In the genomic region with DNA sequence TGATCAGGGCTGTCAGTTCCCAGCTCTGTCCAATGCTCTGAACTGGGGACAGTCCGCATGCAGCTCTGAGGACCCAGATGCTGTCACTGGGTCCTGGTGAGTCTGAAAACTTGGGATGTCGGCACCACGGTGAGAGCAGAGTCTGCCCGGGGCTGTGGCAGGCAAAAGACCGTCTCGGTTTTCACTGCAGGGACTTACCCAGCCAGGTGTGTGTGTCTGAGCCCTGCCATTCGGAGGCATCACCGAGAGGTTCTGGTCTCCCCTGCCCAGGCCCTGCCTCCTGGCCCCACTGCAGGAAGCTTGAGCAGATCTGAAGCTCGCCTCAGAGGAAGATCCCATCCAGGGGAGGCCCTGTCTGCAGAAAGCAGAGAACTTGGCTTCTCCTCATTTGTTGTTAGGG, we compare ENCODE assay signal across 17 cellular contexts. TPM values are rescaled to one million over a fixed set of nuclear protein-coding genes. Genes with fewer than 3 reads are reported as not detected.
DNase-seq lines count a peak whose midpoint lies in the region; ATAC-seq and TF ChIP-seq lines count a peak whose summit lies in the region.
"Had no signal": no experiment of that assay in that cellular context is flagged by ENCODE, and none has a peak within 500 bp of the region (broad histone marks: within the 10 kb centered on the region; RNA-seq: fewer than 3 reads in every experiment).

No MANE protein-coding gene starts in this region.

- H3F3A ChIP-seq in neural cell (ENCODE audit: insufficient read depth, low read length, poor library complexity, severe bottlenecking): no peaks in the 10 kb centered on the region

- no peaks in the 10 kb centered on the region for H4K20me1 ChIP-seq in neural cell (ENCODE audit: insufficient read depth)

- no peak for TF ChIP-seq EP300 in neural cell (conservative IDR thresholded peaks at IDR 0.05; ENCODE audit: poor library complexity, severe bottlenecking)

- CTCF ChIA-PET in activated CD4-positive, alpha-beta T cell treated with anti-CD3 and anti-CD28 coated beads, Interleukin-2, amount 10 ng/mL, durations not matched to agents 7 days and 5 days (lab: Charles Lee): interaction anchor here (1.9 kb wide), 1 partner anchor 11 kb away, joined by 5 read pairs; no protein-coding TSS in a partner anchor

- no peaks in the 10 kb centered on the region for H3K79me2 ChIP-seq in neural cell (replicated peaks; ENCODE audit: insufficient read depth, low read length)

- peak overlapping the region; percentile 52 for H2AFZ ChIP-seq in neural cell (ENCODE audit: low read depth, low read length)

- H3K9ac ChIP-seq in neural cell (ENCODE audit: low read length): peak overlapping the region; percentile 60

- H3K9me3 Mint-ChIP-seq in activated CD4-positive, alpha-beta T cell treated with anti-CD3 and anti-CD28 coated beads, Interleukin-2, amount 10 ng/mL, durations not matched to agents 7 days and 5 days: no peaks in the 10 kb centered on the region
- no peaks in the 10 kb centered on the region for H3K9me3 Mint-ChIP-seq in activated CD4-positive, alpha-beta T cell treated with anti-CD3 and anti-CD28 coated beads, Interleukin-2, amount 10 ng/mL, durations not matched to agents 24 days and 14 days
- peaks cover 5% of the 10 kb centered on the region in 2 donors for H3K9me3 Mint-ChIP-seq in stimulated activated naive B cell treated with anti-CD40 and anti-IgM and Interleukin-4, amounts not matched to agents 10 μg/mL and 1 μg/mL and 100 μg/mL, for 72 hours

- POLR2A ChIA-PET in activated CD4-positive, alpha-beta T cell treated with anti-CD3 and anti-CD28 coated beads, Interleukin-2, amount 10 ng/mL, durations not matched to agents 7 days and 5 days (lab: Charles Lee): no interaction called here

- H3K27ac ChIP-seq in neural cell (ENCODE audit: low read length): peak overlapping the region; percentile 74

- no peaks in the 10 kb centered on the region for H3K36me3 Mint-ChIP-seq in activated CD4-positive, alpha-beta T cell treated with anti-CD3 and anti-CD28 coated beads, Interleukin-2, amount 10 ng/mL, durations not matched to agents 7 days and 5 days (ENCODE audit: low read depth)
- no peaks in the 10 kb centered on the region for H3K36me3 Mint-ChIP-seq in activated CD4-positive, alpha-beta T cell treated with anti-CD3 and anti-CD28 coated beads, Interleukin-2, amount 10 ng/mL, durations not matched to agents 24 days and 14 days (ENCODE audit: low read depth)
- H3K36me3 Mint-ChIP-seq in stimulated activated naive B cell treated with anti-CD40 and anti-IgM and Interleukin-4, amounts not matched to agents 10 μg/mL and 1 μg/mL and 100 μg/mL, for 72 hours: peaks cover 3% of the 10 kb centered on the region in 2 donors
- H3K36me3 Mint-ChIP-seq: CD4-positive, CD25-positive, alpha-beta regulatory T cell; IgD-negative memory B cell had no signal

- no peak for TF ChIP-seq RAD21 in neural cell (conservative IDR thresholded peaks at IDR 0.05)

- H3K4me1 Mint-ChIP-seq in activated CD4-positive, alpha-beta T cell treated with anti-CD3 and anti-CD28 coated beads, Interleukin-2, amount 10 ng/mL, durations not matched to agents 7 days and 5 days: no peaks in the 10 kb centered on the region
- no peaks in the 10 kb centered on the region for H3K4me1 Mint-ChIP-seq in activated CD4-positive, alpha-beta T cell treated with anti-CD3 and anti-CD28 coated beads, Interleukin-2, amount 10 ng/mL, durations not matched to agents 24 days and 14 days
- H3K4me1 Mint-ChIP-seq in stimulated activated naive B cell treated with anti-CD40 and anti-IgM and Interleukin-4, amounts not matched to agents 10 μg/mL and 1 μg/mL and 100 μg/mL, for 72 hours: no peaks in the 10 kb centered on the region
- H3K4me1 Mint-ChIP-seq: CD4-positive, CD25-positive, alpha-beta regulatory T cell; IgD-negative memory B cell had no signal

- H3K27me3 Mint-ChIP-seq in activated CD4-positive, alpha-beta T cell treated with anti-CD3 and anti-CD28 coated beads, Interleukin-2, amount 10 ng/mL, durations not matched to agents 7 days and 5 days: no peaks in the 10 kb centered on the region
- H3K27me3 Mint-ChIP-seq in activated CD4-positive, alpha-beta T cell treated with anti-CD3 and anti-CD28 coated beads, Interleukin-2, amount 10 ng/mL, durations not matched to agents 24 days and 14 days: no peaks in the 10 kb centered on the region
- peaks cover 23 to 40% of the 10 kb centered on the region in 2 donors for H3K27me3 Mint-ChIP-seq in stimulated activated naive B cell treated with anti-CD40 and anti-IgM and Interleukin-4, amounts not matched to agents 10 μg/mL and 1 μg/mL and 100 μg/mL, for 72 hours
- H3K27me3 Mint-ChIP-seq: CD4-positive, CD25-positive, alpha-beta regulatory T cell had no signal

- peak overlapping the region; percentile 19 for H3K27ac Mint-ChIP-seq in activated CD4-positive, alpha-beta T cell treated with anti-CD3 and anti-CD28 coated beads, Interleukin-2, amount 10 ng/mL, durations not matched to agents 7 days and 5 days
- H3K27ac Mint-ChIP-seq in activated CD4-positive, alpha-beta T cell treated with anti-CD3 and anti-CD28 coated beads, Interleukin-2, amount 10 ng/mL, durations not matched to agents 24 days and 14 days: no peak overlapping the region
- no peak overlapping the region for H3K27ac Mint-ChIP-seq in stimulated activated naive B cell treated with anti-CD40 and anti-IgM and Interleukin-4, amounts not matched to agents 10 μg/mL and 1 μg/mL and 100 μg/mL, for 72 hours
- H3K27ac Mint-ChIP-seq: CD4-positive, CD25-positive, alpha-beta regulatory T cell; IgD-negative memory B cell had no signal

- H3K4me3 ChIP-seq in neural cell (ENCODE audit: low read length): no peak overlapping the region
- H3K4me3 ChIP-seq: HAP-1 had no signal

- no peak for DNase-seq in activated CD4-positive, alpha-beta T cell treated with anti-CD3 and anti-CD28 coated beads, Interleukin-2, amount 10 ng/mL, durations not matched to agents 7 days and 5 days
- DNase-seq in activated CD4-positive, alpha-beta T cell treated with anti-CD3 and anti-CD28 coated beads, Interleukin-2, amount 10 ng/mL, durations not matched to agents 24 days and 14 days: no peak
- DNase-seq in NCI-H526 (lab: John Stamatoyannopoulos, UW) (peak; percentile 92 to 96), AML-193 (lab: John Stamatoyannopoulos, UW) (no peak)
- DNase-seq in stimulated activated naive B cell treated with anti-CD40 and anti-IgM and Interleukin-4, amounts not matched to agents 10 μg/mL and 1 μg/mL and 100 μg/mL, for 72 hours: no peak
- DNase-seq: CD4-positive, CD25-positive, alpha-beta regulatory T cell; DMS79; Kasumi-1; NCI-H2029; NCI-H226; NCI-H524 treated with DMSO at 0.1 percent for 48 hours; RPMI8226 had no signal

- H3K27me3 ChIP-seq in neural cell (ENCODE audit: insufficient read depth, low read depth, low read length): no peaks in the 10 kb centered on the region

- H3K9me3 ChIP-seq in neural cell (ENCODE audit: low read length): no peaks in the 10 kb centered on the region
- H3K9me3 ChIP-seq: HAP-1 had no signal

- no peaks in the 10 kb centered on the region for H3K9me2 ChIP-seq in neural cell (ENCODE audit: insufficient read depth, low read length)

- H3K36me3 ChIP-seq in neural cell (ENCODE audit: insufficient read depth, low read length): no peaks in the 10 kb centered on the region
- H3K36me3 ChIP-seq: HAP-1 had no signal

- H3K4me3 Mint-ChIP-seq in activated CD4-positive, alpha-beta T cell treated with anti-CD3 and anti-CD28 coated beads, Interleukin-2, amount 10 ng/mL, durations not matched to agents 7 days and 5 days: no peak overlapping the region
- H3K4me3 Mint-ChIP-seq in activated CD4-positive, alpha-beta T cell treated with anti-CD3 and anti-CD28 coated beads, Interleukin-2, amount 10 ng/mL, durations not matched to agents 24 days and 14 days: no peak overlapping the region
- no peak overlapping the region for H3K4me3 Mint-ChIP-seq in stimulated activated naive B cell treated with anti-CD40 and anti-IgM and Interleukin-4, amounts not matched to agents 10 μg/mL and 1 μg/mL and 100 μg/mL, for 72 hours
- H3K4me3 Mint-ChIP-seq: CD4-positive, CD25-positive, alpha-beta regulatory T cell; IgD-negative memory B cell had no signal

- intact Hi-C loops in activated CD4-positive, alpha-beta T cell treated with anti-CD3 and anti-CD28 coated beads, Interleukin-2, amount 10 ng/mL, durations not matched to agents 24 days and 14 days (cut with micrococcal nuclease): no loop called here

- H3K4me2 ChIP-seq in neural cell (ENCODE audit: low read length): no peak overlapping the region

- TF ChIP-seq CTCF in neural cell (IDR thresholded peaks at IDR 0.05; ENCODE audit: poor library complexity, severe bottlenecking): no peak

- ATAC-seq in HG02981 (IDR thresholded peaks at IDR 0.05; ENCODE audit: unreplicated experiment): no peak
- no peak for ATAC-seq in stimulated activated naive B cell treated with anti-CD40 and anti-IgM and Interleukin-4, amounts not matched to agents 10 μg/mL and 1 μg/mL and 100 μg/mL, for 72 hours (replicated peaks)

RNA-seq across cellular contexts. Expression of gene TP53AIP1, which starts 5.2 kb away (rescaled TPM):
- total RNA-seq in activated CD4-positive, alpha-beta T cell treated with anti-CD3 and anti-CD28 coated beads, Interleukin-2, amount 10 ng/mL, durations not matched to agents 7 days and 5 days: not detected
- total RNA-seq in activated CD4-positive, alpha-beta T cell treated with anti-CD3 and anti-CD28 coated beads, Interleukin-2, amount 10 ng/mL, durations not matched to agents 24 days and 14 days: not detected in 2 replicates
- polyA plus RNA-seq in neural cell: 0.68 and 1.4 TPM in 2 replicates
- polyA minus RNA-seq in neural cell: 0.73 and 0.81 TPM in 2 replicates
- total RNA-seq: CD4-positive, CD25-positive, alpha-beta regulatory T cell had no signal
- polyA plus RNA-seq: CD4-positive, CD25-positive, alpha-beta regulatory T cell; IgD-negative memory B cell had no signal

RNA-seq across cellular contexts. Expression of gene KCNJ5, which starts 46.3 kb away (rescaled TPM):
- not detected for total RNA-seq in activated CD4-positive, alpha-beta T cell treated with anti-CD3 and anti-CD28 coated beads, Interleukin-2, amount 10 ng/mL, durations not matched to agents 7 days and 5 days
- not detected in 2 replicates for total RNA-seq in activated CD4-positive, alpha-beta T cell treated with anti-CD3 and anti-CD28 coated beads, Interleukin-2, amount 10 ng/mL, durations not matched to agents 24 days and 14 days
- 0.34 and 1.1 TPM in 2 replicates for polyA plus RNA-seq in neural cell
- polyA minus RNA-seq in neural cell: 0.69 and 1.2 TPM in 2 replicates
- total RNA-seq: CD4-positive, CD25-positive, alpha-beta regulatory T cell; HT-29 had no signal
- polyA plus RNA-seq: CD4-positive, CD25-positive, alpha-beta regulatory T cell; IgD-negative memory B cell had no signal

Comparison
In these comparisons a context has a peak if more than half of its experiments do, and no peak if none do; other contexts are left out.
1. DNase-seq: peak in NCI-H526 (2 of 2); none in activated CD4-positive, alpha-beta T cell treated with anti-CD3 and anti-CD28 coated beads, Interleukin-2, amount 10 ng/mL, durations not matched to agents 7 days and 5 days (single experiment), activated CD4-positive, alpha-beta T cell treated with anti-CD3 and anti-CD28 coated beads, Interleukin-2, amount 10 ng/mL, durations not matched to agents 24 days and 14 days (single experiment), AML-193 (0 of 2) and stimulated activated naive B cell treated with anti-CD40 and anti-IgM and Interleukin-4, amounts not matched to agents 10 μg/mL and 1 μg/mL and 100 μg/mL, for 72 hours (single experiment).